In genomic region chr7:27095050-27095896, GRCh38 we compare ENCODE assay signal across 8 cellular contexts. TPM values are rescaled to one million over a fixed set of nuclear protein-coding genes. Genes with fewer than 3 reads are reported as not detected.
DNase-seq lines count a peak whose midpoint lies in the region; ATAC-seq and TF ChIP-seq lines count a peak whose summit lies in the region.

No MANE protein-coding gene starts in this region.

- H3K4me3 Mint-ChIP-seq in activated naive CD8-positive, alpha-beta T cell treated with anti-CD3 and anti-CD28 coated beads, Interleukin-2, amount 10 ng/mL, durations not matched to agents 7 days and 5 days, result peak overlapping the region; percentile 91

- H3K18ac ChIP-seq in mesendoderm (ENCODE audit: low read length), result no peak overlapping the region

- ATAC-seq in HG03342 (IDR thresholded peaks at IDR 0.05; ENCODE audit: unreplicated experiment) (peak; percentile 7), HG02840 (IDR thresholded peaks at IDR 0.05; ENCODE audit: low FRiP score, unreplicated experiment) (no peak)
- ATAC-seq in activated naive CD8-positive, alpha-beta T cell treated with anti-CD3 and anti-CD28 coated beads, Interleukin-2, amount 10 ng/mL, durations not matched to agents 7 days and 5 days (ENCODE audit: low read depth), result no peak

- peaks cover 88% of the 10 kb centered on the region for H3K27me3 Mint-ChIP-seq in activated naive CD8-positive, alpha-beta T cell treated with anti-CD3 and anti-CD28 coated beads, Interleukin-2, amount 10 ng/mL, durations not matched to agents 7 days and 5 days

- no peak overlapping the region for H3K4ac ChIP-seq in mesendoderm (ENCODE audit: low read depth, low read length)

- no peak overlapping the region for H3K56ac ChIP-seq in mesendoderm (ENCODE audit: low read length)

- peaks cover 9% of the 10 kb centered on the region for H3K4me1 ChIP-seq in mesendoderm (ENCODE audit: control insufficient read depth, low read depth, low read length)

- peaks cover 66% of the 10 kb centered on the region for H3K27me3 ChIP-seq in mesendoderm (ENCODE audit: insufficient read depth, low read length, poor library complexity)

- peaks cover 10% of the 10 kb centered on the region for H3K4me1 Mint-ChIP-seq in activated naive CD8-positive, alpha-beta T cell treated with anti-CD3 and anti-CD28 coated beads, Interleukin-2, amount 10 ng/mL, durations not matched to agents 7 days and 5 days

- H3K9me3 Mint-ChIP-seq in activated naive CD8-positive, alpha-beta T cell treated with anti-CD3 and anti-CD28 coated beads, Interleukin-2, amount 10 ng/mL, durations not matched to agents 7 days and 5 days, result no peaks in the 10 kb centered on the region

- H3K4me3 ChIP-seq in GM12865 (ENCODE audit: low read depth, low read length) (peak overlapping the region; percentile 84), mesendoderm (ENCODE audit: low read length) (no peak overlapping the region)

- no peaks in the 10 kb centered on the region for H3K36me3 ChIP-seq in mesendoderm (ENCODE audit: control insufficient read depth, insufficient read depth, low read length)

- no peak overlapping the region for H2AK5ac ChIP-seq in mesendoderm (ENCODE audit: low read length)

- H3K79me2 ChIP-seq in mesendoderm (ENCODE audit: control insufficient read depth, insufficient read depth, low read length), result no peaks in the 10 kb centered on the region

- no peaks in the 10 kb centered on the region for H3K79me1 ChIP-seq in mesendoderm (ENCODE audit: low read length)

- H3K9ac ChIP-seq in mesendoderm (ENCODE audit: low read length), result no peak overlapping the region

- H4K5ac ChIP-seq in mesendoderm (ENCODE audit: low read length), result no peak overlapping the region

- peaks cover 2% of the 10 kb centered on the region for H3K36me3 Mint-ChIP-seq in activated naive CD8-positive, alpha-beta T cell treated with anti-CD3 and anti-CD28 coated beads, Interleukin-2, amount 10 ng/mL, durations not matched to agents 7 days and 5 days

- DNase-seq in GM12865 (ENCODE audit: low read depth) (no peak), mesendoderm (no peak), pons (ENCODE audit: low spot score) (no peak), amygdala (lab: John Stamatoyannopoulos, UW) (no peak), SIG-M5 (lab: John Stamatoyannopoulos, UW) (no peak)
- no peak for DNase-seq in activated naive CD8-positive, alpha-beta T cell treated with anti-CD3 and anti-CD28 coated beads, Interleukin-2, amount 10 ng/mL, durations not matched to agents 7 days and 5 days

- WGBS in mesendoderm (ENCODE audit: extremely low coverage, insufficient coverage, low lambda C conversion rate), result no CpG with 5 or more reads among the region's 33 CpGs

- no peak overlapping the region for H2BK120ac ChIP-seq in mesendoderm (ENCODE audit: low read depth, low read length)

- no peak overlapping the region for H4K8ac ChIP-seq in mesendoderm (ENCODE audit: low read depth, low read length)

- no peak overlapping the region for H2BK5ac ChIP-seq in mesendoderm (ENCODE audit: low read length)

- H3K4me2 ChIP-seq in mesendoderm (ENCODE audit: low read length), result peak overlapping the region; percentile 71

- H3K27ac Mint-ChIP-seq in activated naive CD8-positive, alpha-beta T cell treated with anti-CD3 and anti-CD28 coated beads, Interleukin-2, amount 10 ng/mL, durations not matched to agents 7 days and 5 days, result peak overlapping the region; percentile 71

- H3K23ac ChIP-seq in mesendoderm (ENCODE audit: low read length), result peak overlapping the region; percentile 9

- H3K27ac ChIP-seq in mesendoderm (ENCODE audit: low read depth, low read length), result no peak overlapping the region

- TF ChIP-seq CTCF in GM12865 (IDR thresholded peaks at IDR 0.05; ENCODE audit: insufficient read depth, low read depth, low read length, missing control alignments), result no peak

- POLR2A ChIA-PET in activated naive CD8-positive, alpha-beta T cell treated with anti-CD3 and anti-CD28 coated beads, Interleukin-2, amount 10 ng/mL, durations not matched to agents 7 days and 5 days (lab: Charles Lee), result no interaction called here

- H2BK15ac ChIP-seq in mesendoderm (replicated peaks; ENCODE audit: low read depth), result no peak overlapping the region

RNA-seq across cellular contexts. Expression of gene HOXA1, which starts 0.5 kb away (rescaled TPM):
- total RNA-seq in activated naive CD8-positive, alpha-beta T cell treated with anti-CD3 and anti-CD28 coated beads, Interleukin-2, amount 10 ng/mL, durations not matched to agents 7 days and 5 days, result 1 to 10 TPM in 1 of 2 experiments, under 1 TPM in 1; 0.72 to 1.0 TPM
- 0.56 TPM for polyA plus RNA-seq in mesendoderm (2013, experiment 1 of 2)
- 0.91 TPM for polyA plus RNA-seq in mesendoderm (2013, experiment 2 of 2)

RNA-seq across cellular contexts. Expression of gene HOXA2, which starts 7.2 kb away (rescaled TPM):
- not detected for total RNA-seq in activated naive CD8-positive, alpha-beta T cell treated with anti-CD3 and anti-CD28 coated beads, Interleukin-2, amount 10 ng/mL, durations not matched to agents 7 days and 5 days
- 0.04 TPM for polyA plus RNA-seq in mesendoderm (2013, experiment 1 of 2)
- 0.03 TPM for polyA plus RNA-seq in mesendoderm (2013, experiment 2 of 2)

RNA-seq across cellular contexts. Expression of gene HOXA4, which starts 35.3 kb away (rescaled TPM):
- total RNA-seq in activated naive CD8-positive, alpha-beta T cell treated with anti-CD3 and anti-CD28 coated beads, Interleukin-2, amount 10 ng/mL, durations not matched to agents 7 days and 5 days, result under 1 TPM; 0.17 to 0.53 TPM
- polyA plus RNA-seq in mesendoderm (2013, experiment 1 of 2), result not detected
- polyA plus RNA-seq in mesendoderm (2013, experiment 2 of 2), result not detected

RNA-seq across cellular contexts. Expression of gene HOXA5, which starts 48.2 kb away (rescaled TPM):
- not detected for total RNA-seq in activated naive CD8-positive, alpha-beta T cell treated with anti-CD3 and anti-CD28 coated beads, Interleukin-2, amount 10 ng/mL, durations not matched to agents 7 days and 5 days
- not detected for polyA plus RNA-seq in mesendoderm (2013, experiment 1 of 2)
- not detected for polyA plus RNA-seq in mesendoderm (2013, experiment 2 of 2)

RNA-seq across cellular contexts. Expression of gene HOXA6, which starts 52.3 kb away (rescaled TPM):
- not detected for total RNA-seq in activated naive CD8-positive, alpha-beta T cell treated with anti-CD3 and anti-CD28 coated beads, Interleukin-2, amount 10 ng/mL, durations not matched to agents 7 days and 5 days
- not detected for polyA plus RNA-seq in mesendoderm (2013, experiment 1 of 2)
- polyA plus RNA-seq in mesendoderm (2013, experiment 2 of 2), result not detected
